22 cellular contexts compared by ENCODE assay signal in the genomic region with DNA sequence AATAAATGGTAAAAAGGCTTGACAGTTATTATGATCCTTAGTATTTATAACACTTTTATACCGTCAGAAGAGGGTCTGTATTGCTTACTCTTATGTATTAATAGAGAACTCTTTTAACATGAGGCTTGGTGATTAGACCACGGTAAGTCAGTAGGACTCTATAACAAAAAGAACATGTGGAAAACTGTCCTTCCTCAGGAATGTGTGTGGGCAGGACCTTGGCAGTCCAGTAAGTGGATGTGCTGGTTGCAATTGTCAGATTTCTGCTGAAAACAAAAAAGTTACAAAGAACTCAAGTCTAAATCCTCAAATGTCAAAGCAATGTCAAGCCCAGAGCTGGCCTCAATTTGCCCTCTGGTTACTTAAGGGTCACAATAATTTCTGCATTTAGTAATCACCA.
DNase-seq lines count a peak whose midpoint lies in the region; ATAC-seq and TF ChIP-seq lines count a peak whose summit lies in the region.
"Had no signal": no experiment of that assay in that cellular context is flagged by ENCODE, and none has a peak within 500 bp of the region (broad histone marks: within the 10 kb centered on the region; RNA-seq: fewer than 3 reads in every experiment).

No MANE protein-coding gene starts in this region.

- DNase-seq in GM04504 (ENCODE audit: low read depth), result peak; percentile 32
- peak; percentile 55 for DNase-seq in astrocyte of the spinal cord (ENCODE audit: low read depth, low spot score)
- peak; percentile 71 for DNase-seq in fibroblast of the aortic adventitia (ENCODE audit: low read depth)
- no peak for DNase-seq in substantia nigra (lab: John Stamatoyannopoulos, UW)
- no peak for DNase-seq in GM10266 (ENCODE audit: extremely low spot score)
- DNase-seq: activated CD4-positive, alpha-beta T cell treated with anti-CD3 and anti-CD28 coated beads, Interleukin-2, amount 50 U/mL, for 1 hour; activated gamma-delta T cell treated with Interleukin-2 at 50 U/mL for 16 hours; H9; KG1; NCI-H1092; NCI-H2081 treated with DMSO at 0.1 percent for 48 hours; NCI-H524; nephron progenitor cell; psoas muscle; SW 1271 had no signal

- ATAC-seq in GM18517 (IDR thresholded peaks at IDR 0.05; ENCODE audit: unreplicated experiment), result no peak
- ATAC-seq in HG03457 (IDR thresholded peaks at IDR 0.05; ENCODE audit: unreplicated experiment), result no peak
- no peak for ATAC-seq in GM18858 (IDR thresholded peaks at IDR 0.05; ENCODE audit: unreplicated experiment)
- ATAC-seq: psoas muscle had no signal

- TF ChIP-seq CTCF in astrocyte of the spinal cord (IDR thresholded peaks at IDR 0.05; ENCODE audit: low read depth, low read length) (no peak), fibroblast of the aortic adventitia (IDR thresholded peaks at IDR 0.05; ENCODE audit: insufficient read depth, low read length) (no peak), GM10266 (IDR thresholded peaks at IDR 0.05; ENCODE audit: control insufficient read depth, insufficient read depth, low read depth, missing control alignments) (no peak)

- no peak overlapping the region for H3K4me3 ChIP-seq in astrocyte of the spinal cord (ENCODE audit: low read depth, low read length)
- no peak overlapping the region for H3K4me3 ChIP-seq in fibroblast of the aortic adventitia (ENCODE audit: low read depth, low read length)
- H3K4me3 ChIP-seq: ascending aorta, esophagus muscularis mucosa, psoas muscle, tibial nerve had no signal

- H3K27ac ChIP-seq in substantia nigra (ENCODE audit: low read depth, low read length, poor library complexity, severe bottlenecking), result peak overlapping the region; percentile 97
- H3K27ac ChIP-seq: ascending aorta, C4-2B, esophagus muscularis mucosa, psoas muscle had no signal

- in situ Hi-C loops in astrocyte of the spinal cord (cut with HindIII; ENCODE audit: low sequenced_read_pairs), result no loop called here

Comparison
In these comparisons a context has a peak if more than half of its experiments do, and no peak if none do; other contexts are left out.
1. DNase-seq: peak in GM04504 (single experiment), astrocyte of the spinal cord (single experiment) and fibroblast of the aortic adventitia (single experiment); none in substantia nigra (0 of 49) and GM10266 (single experiment).